8 cellular contexts compared by ENCODE assay signal in genomic region chr11:88016392-88017020, GRCh38.
DNase-seq lines count a peak whose midpoint lies in the region; ATAC-seq lines count a peak whose summit lies in the region.

No MANE protein-coding gene starts in this region.

- intact Hi-C loops in activated CD4-positive, alpha-beta T cell treated with anti-CD3 and anti-CD28 coated beads for 36 hours (cut with DNase I, micrococcal nuclease), result loop anchor here (1.0 kb wide), 2 partner anchors 528 to 536 kb away; no protein-coding TSS in a partner anchor

- H3K4me1 Mint-ChIP-seq in CD4-positive, CD25-positive, alpha-beta regulatory T cell, result no peaks in the 10 kb centered on the region
- H3K4me1 Mint-ChIP-seq in activated CD4-positive, alpha-beta T cell treated with anti-CD3 and anti-CD28 coated beads for 36 hours, result no peaks in the 10 kb centered on the region
- H3K4me1 Mint-ChIP-seq in effector memory CD8-positive, alpha-beta T cell (ENCODE audit: low read depth in 2 of 2), result no peaks in the 10 kb centered on the region

- H3K27me3 ChIP-seq in CD4-positive, CD25-positive, alpha-beta regulatory T cell (ENCODE audit: control insufficient read depth, insufficient read depth, low read length), result peaks cover 2% of the 10 kb centered on the region

- peak; percentile 41 to 74 (median 46) for DNase-seq in CD4-positive, CD25-positive, alpha-beta regulatory T cell
- DNase-seq in NCI-H524 (lab: John Stamatoyannopoulos, UW), result peak; percentile 65 to 82
- peak; percentile 72 for DNase-seq in activated CD4-positive, alpha-beta T cell treated with anti-CD3 and anti-CD28 coated beads for 36 hours
- DNase-seq in effector memory CD8-positive, alpha-beta T cell, result peak; percentile 36 to 64 (median 55)
- DNase-seq in middle frontal gyrus (ENCODE audit: extremely low spot score, low spot score), result peak; percentile 65
- peak; percentile 8 to 41 for DNase-seq in stimulated activated CD8-positive, alpha-beta memory T cell treated with anti-CD3 and anti-CD28 coated beads, Interleukin-7, amount 100 ng/mL, for 48 hours (ENCODE audit: extremely low read depth in 1 of 2, low read depth in 1 of 2)

- no peaks in the 10 kb centered on the region for H3K4me1 ChIP-seq in CD4-positive, CD25-positive, alpha-beta regulatory T cell (ENCODE audit: control insufficient read depth, insufficient read depth, low read length, poor library complexity, severe bottlenecking)

- no peak overlapping the region for H3K4me3 Mint-ChIP-seq in CD4-positive, CD25-positive, alpha-beta regulatory T cell
- H3K4me3 Mint-ChIP-seq in activated CD4-positive, alpha-beta T cell treated with anti-CD3 and anti-CD28 coated beads for 36 hours, result no peak overlapping the region
- no peak overlapping the region for H3K4me3 Mint-ChIP-seq in effector memory CD8-positive, alpha-beta T cell

- no peak overlapping the region for H3K4me3 ChIP-seq in CD4-positive, CD25-positive, alpha-beta regulatory T cell (ENCODE audit: low read depth, low read length)

- H3K36me3 ChIP-seq in CD4-positive, CD25-positive, alpha-beta regulatory T cell (ENCODE audit: control insufficient read depth, insufficient read depth, low read length), result no peaks in the 10 kb centered on the region

- H3K9me3 ChIP-seq in CD4-positive, CD25-positive, alpha-beta regulatory T cell (ENCODE audit: control insufficient read depth in 2 of 2, low read length in 2 of 2), result no peaks in the 10 kb centered on the region

- H3K9me3 Mint-ChIP-seq in CD4-positive, CD25-positive, alpha-beta regulatory T cell, result no peaks in the 10 kb centered on the region
- no peaks in the 10 kb centered on the region for H3K9me3 Mint-ChIP-seq in activated CD4-positive, alpha-beta T cell treated with anti-CD3 and anti-CD28 coated beads for 36 hours (ENCODE audit: low read depth)
- H3K9me3 Mint-ChIP-seq in effector memory CD8-positive, alpha-beta T cell, result no peaks in the 10 kb centered on the region

- H3K36me3 Mint-ChIP-seq in CD4-positive, CD25-positive, alpha-beta regulatory T cell, result no peaks in the 10 kb centered on the region
- no peaks in the 10 kb centered on the region for H3K36me3 Mint-ChIP-seq in activated CD4-positive, alpha-beta T cell treated with anti-CD3 and anti-CD28 coated beads for 36 hours (ENCODE audit: low read depth)
- no peaks in the 10 kb centered on the region for H3K36me3 Mint-ChIP-seq in effector memory CD8-positive, alpha-beta T cell (ENCODE audit: insufficient read depth)

- ATAC-seq in CD4-positive, CD25-positive, alpha-beta regulatory T cell (ENCODE audit: low read depth in 2 of 2), result peak in 1 of 2 donors; percentile 43
- peak; percentile 69 for ATAC-seq in GM19328 (IDR thresholded peaks at IDR 0.05; ENCODE audit: unreplicated experiment)
- peak; percentile 79 for ATAC-seq in HG03457 (IDR thresholded peaks at IDR 0.05; ENCODE audit: unreplicated experiment)
- ATAC-seq in activated CD4-positive, alpha-beta T cell treated with anti-CD3 and anti-CD28 coated beads for 36 hours, result peak; percentile 69
- ATAC-seq in effector memory CD8-positive, alpha-beta T cell (replicated peaks), result peak; percentile 68

- no peak overlapping the region for H3K27ac ChIP-seq in CD4-positive, CD25-positive, alpha-beta regulatory T cell (ENCODE audit: insufficient read depth, low read length, poor library complexity, severe bottlenecking)

- CTCF ChIA-PET in activated CD4-positive, alpha-beta T cell treated with anti-CD3 and anti-CD28 coated beads for 36 hours (lab: Charles Lee), result interaction anchor here (0.6 to 4.5 kb wide), 18 partner anchors 10 to 769 kb away, joined by 3 to 57 read pairs (median 4); no protein-coding TSS in a partner anchor

- POLR2A ChIA-PET in activated CD4-positive, alpha-beta T cell treated with anti-CD3 and anti-CD28 coated beads for 36 hours (lab: Charles Lee), result no interaction called here

- H3K27ac Mint-ChIP-seq in CD4-positive, CD25-positive, alpha-beta regulatory T cell, result no peak overlapping the region
- H3K27ac Mint-ChIP-seq in activated CD4-positive, alpha-beta T cell treated with anti-CD3 and anti-CD28 coated beads for 36 hours, result no peak overlapping the region
- no peak overlapping the region for H3K27ac Mint-ChIP-seq in effector memory CD8-positive, alpha-beta T cell

- peaks cover 7% of the 10 kb centered on the region for H3K27me3 Mint-ChIP-seq in CD4-positive, CD25-positive, alpha-beta regulatory T cell
- no peaks in the 10 kb centered on the region for H3K27me3 Mint-ChIP-seq in activated CD4-positive, alpha-beta T cell treated with anti-CD3 and anti-CD28 coated beads for 36 hours
- peaks cover 0 to 6% of the 10 kb centered on the region in 2 donors for H3K27me3 Mint-ChIP-seq in effector memory CD8-positive, alpha-beta T cell
